In genomic region chr18:76374330-76375281, GRCh38 we compare ENCODE assay signal across 10 cellular contexts.
DNase-seq lines count a peak whose midpoint lies in the region; ATAC-seq and TF ChIP-seq lines count a peak whose summit lies in the region.
"Had no signal": no experiment of that assay in that cellular context is flagged by ENCODE, and none has a peak within 500 bp of the region (broad histone marks: within the 10 kb centered on the region; RNA-seq: fewer than 3 reads in every experiment).

No MANE protein-coding gene starts in this region.

- H3K9me3 ChIP-seq in thymus (ENCODE audit: control insufficient read depth), result no peaks in the 10 kb centered on the region
- no peaks in the 10 kb centered on the region for H3K9me3 ChIP-seq in body of pancreas
- H3K9me3 ChIP-seq: stomach had no signal

- H3K9me3 Mint-ChIP-seq in activated T-helper 1 cell treated with anti-CD3 and anti-CD28 coated beads, Interleukin-12 subunit alpha, Interleukin-12 subunit beta, Interleukin-2, Interleukin-4 antibody, amounts not matched to agents 30 ng/mL and 10 ng/mL and 1 ng/mL, durations not matched to agents 14 hours and 24 hours and 36 hours, result peaks cover 9% of the 10 kb centered on the region
- H3K9me3 Mint-ChIP-seq: IgD-negative memory B cell had no signal

- H3K36me3 Mint-ChIP-seq in activated T-helper 1 cell treated with anti-CD3 and anti-CD28 coated beads, Interleukin-12 subunit alpha, Interleukin-12 subunit beta, Interleukin-2, Interleukin-4 antibody, amounts not matched to agents 30 ng/mL and 10 ng/mL and 1 ng/mL, durations not matched to agents 14 hours and 24 hours and 36 hours (ENCODE audit: low read depth), result peaks cover 5% of the 10 kb centered on the region
- H3K36me3 Mint-ChIP-seq: IgD-negative memory B cell had no signal

- H3K4me3 Mint-ChIP-seq in activated T-helper 1 cell treated with anti-CD3 and anti-CD28 coated beads, Interleukin-12 subunit alpha, Interleukin-12 subunit beta, Interleukin-2, Interleukin-4 antibody, amounts not matched to agents 30 ng/mL and 10 ng/mL and 1 ng/mL, durations not matched to agents 14 hours and 24 hours and 36 hours, result peak overlapping the region; percentile 8

- TF ChIP-seq CTCF in GM10248 (IDR thresholded peaks at IDR 0.05; ENCODE audit: control extremely low read depth, extremely low read depth, low read depth, missing control alignments) (no peak), body of pancreas (IDR thresholded peaks at IDR 0.05) (no peak)

- H3K27me3 ChIP-seq in thymus (ENCODE audit: control insufficient read depth, insufficient read depth) (no peaks in the 10 kb centered on the region), body of pancreas (no peaks in the 10 kb centered on the region)
- H3K27me3 ChIP-seq: stomach had no signal

- CTCF ChIA-PET in GM10248 (lab: Yijun Ruan, JAX), result no interaction called here

- H3K4me1 ChIP-seq in thymus (ENCODE audit: control insufficient read depth, insufficient read depth, low read length) (peaks cover 7% of the 10 kb centered on the region), body of pancreas (peaks cover 9% of the 10 kb centered on the region)

- WGBS in thymus, result 35% methylated on average over 12 of the region's 12 CpGs
- WGBS in body of pancreas, 2 donors, result 76 to 90% methylated on average over 12 of the region's 12 CpGs

- H3K27ac ChIP-seq in thymus (ENCODE audit: low read depth) (peak overlapping the region; percentile 38), body of pancreas (no peak overlapping the region)
- H3K27ac ChIP-seq: stomach had no signal

- peak overlapping the region; percentile 70 for H3K27ac Mint-ChIP-seq in activated T-helper 1 cell treated with anti-CD3 and anti-CD28 coated beads, Interleukin-12 subunit alpha, Interleukin-12 subunit beta, Interleukin-2, Interleukin-4 antibody, amounts not matched to agents 30 ng/mL and 10 ng/mL and 1 ng/mL, durations not matched to agents 14 hours and 24 hours and 36 hours

- H3K27me3 Mint-ChIP-seq in activated T-helper 1 cell treated with anti-CD3 and anti-CD28 coated beads, Interleukin-12 subunit alpha, Interleukin-12 subunit beta, Interleukin-2, Interleukin-4 antibody, amounts not matched to agents 30 ng/mL and 10 ng/mL and 1 ng/mL, durations not matched to agents 14 hours and 24 hours and 36 hours (ENCODE audit: insufficient read depth), result peaks cover 12% of the 10 kb centered on the region
- H3K27me3 Mint-ChIP-seq: IgD-negative memory B cell had no signal

- H3K36me3 ChIP-seq in thymus (ENCODE audit: control insufficient read depth, insufficient read depth) (no peaks in the 10 kb centered on the region), body of pancreas (replicated peaks in 1 of 2; ENCODE audit: insufficient read depth in 1 of 2, low read depth in 2 of 2) (peaks cover 0 to 6% of the 10 kb centered on the region in 2 donors)

- ATAC-seq in HG03095 (IDR thresholded peaks at IDR 0.05; ENCODE audit: unreplicated experiment) (peak; percentile 72), body of pancreas (no peak)

- H3K4me1 Mint-ChIP-seq in activated T-helper 1 cell treated with anti-CD3 and anti-CD28 coated beads, Interleukin-12 subunit alpha, Interleukin-12 subunit beta, Interleukin-2, Interleukin-4 antibody, amounts not matched to agents 30 ng/mL and 10 ng/mL and 1 ng/mL, durations not matched to agents 14 hours and 24 hours and 36 hours (ENCODE audit: low read depth), result peaks cover 40% of the 10 kb centered on the region

- POLR2A ChIA-PET in GM10248 (lab: Yijun Ruan, JAX), result no interaction called here

- no peak for TF ChIP-seq POLR2A in body of pancreas (IDR thresholded peaks at IDR 0.05)

- H3K4me3 ChIP-seq in thymus (ENCODE audit: low read length) (no peak overlapping the region), body of pancreas (no peak overlapping the region)
- H3K4me3 ChIP-seq: stomach had no signal

- DNase-seq in activated T-cell treated with anti-CD3 and anti-CD28 coated beads for 48 hours (ENCODE audit: low read depth) (peak; percentile 40), GM10248 (ENCODE audit: extremely low spot score) (no peak), NCI-H748 (lab: John Stamatoyannopoulos, UW; ENCODE audit: unreplicated experiment) (no peak), body of pancreas (no peak)
- DNase-seq in activated T-cell treated with anti-CD3 and anti-CD28 coated beads, Interleukin-2, amount 50 U/mL, for 1 hour, result no peak
- DNase-seq in activated T-helper 1 cell treated with anti-CD3 and anti-CD28 coated beads, Interleukin-12 subunit alpha, Interleukin-12 subunit beta, Interleukin-2, Interleukin-4 antibody, amounts not matched to agents 30 ng/mL and 10 ng/mL and 1 ng/mL, durations not matched to agents 14 hours and 24 hours and 36 hours (ENCODE audit: low spot score), result peak; percentile 50
- DNase-seq: stomach had no signal

- intact Hi-C loops in activated T-helper 1 cell treated with anti-CD3 and anti-CD28 coated beads, Interleukin-12 subunit alpha, Interleukin-12 subunit beta, Interleukin-2, Interleukin-4 antibody, amounts not matched to agents 30 ng/mL and 10 ng/mL and 1 ng/mL, durations not matched to agents 14 hours and 24 hours and 36 hours (cut with micrococcal nuclease), result loop anchor here (1.0 to 10.0 kb wide), 7 partner anchors 10 to 1877 kb away; partner anchors contain the start of gene CNDP2
- intact Hi-C loops in body of pancreas (cut with DNase I), result no loop called here

Comparison
In these comparisons a context has a peak if more than half of its experiments do, and no peak if none do; other contexts are left out.
1. DNase-seq: peak in activated T-cell treated with anti-CD3 and anti-CD28 coated beads for 48 hours (single experiment) and activated T-helper 1 cell treated with anti-CD3 and anti-CD28 coated beads, Interleukin-12 subunit alpha, Interleukin-12 subunit beta, Interleukin-2, Interleukin-4 antibody, amounts not matched to agents 30 ng/mL and 10 ng/mL and 1 ng/mL, durations not matched to agents 14 hours and 24 hours and 36 hours (single experiment); none in activated T-cell treated with anti-CD3 and anti-CD28 coated beads, Interleukin-2, amount 50 U/mL, for 1 hour (single experiment), GM10248 (single experiment), NCI-H748 (single experiment) and body of pancreas (0 of 4).